ENCODE assay signal across 13 cellular contexts in the genomic region with DNA sequence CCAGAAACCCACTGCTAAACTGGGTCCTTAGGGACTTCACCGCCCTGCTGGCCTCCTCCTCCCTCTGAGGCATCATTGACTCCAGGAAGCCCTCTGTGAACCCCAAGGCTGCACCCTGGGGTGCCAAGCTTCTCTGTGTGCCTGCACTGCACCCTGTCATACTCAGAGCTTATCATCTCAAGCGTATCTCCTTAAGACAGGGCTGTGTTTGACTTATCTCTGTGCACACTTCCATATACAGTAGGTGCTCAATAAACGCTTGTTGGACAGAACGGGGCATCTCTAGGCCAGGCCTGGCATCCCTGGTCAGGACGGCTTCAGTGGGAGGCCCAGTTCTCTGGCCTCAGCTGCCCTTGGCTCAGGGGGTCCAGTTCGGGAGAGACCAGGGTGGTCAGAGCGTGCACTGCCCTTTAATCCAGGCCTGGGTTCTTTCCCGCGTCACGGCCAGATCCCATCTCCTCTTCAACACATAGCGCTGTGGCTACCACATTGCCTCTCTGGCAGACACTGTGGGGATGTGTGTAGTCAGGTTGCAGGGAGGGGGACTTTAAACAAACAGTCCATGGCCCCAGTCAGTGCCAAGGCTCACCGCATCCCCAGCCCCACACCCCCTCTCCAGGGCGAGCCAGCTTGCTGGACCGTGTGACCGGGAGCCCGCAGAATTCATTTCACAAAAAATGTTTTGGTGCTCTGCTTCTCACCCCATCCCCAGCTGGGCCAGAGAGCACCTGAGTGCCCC. TPM values are rescaled to one million over a fixed set of nuclear protein-coding genes. Genes with fewer than 3 reads are reported as not detected.
DNase-seq lines count a peak whose midpoint lies in the region; ATAC-seq, FAIRE-seq and TF ChIP-seq lines count a peak whose summit lies in the region.
"Had no signal": no experiment of that assay in that cellular context is flagged by ENCODE, and none has a peak within 500 bp of the region (broad histone marks: within the 10 kb centered on the region; RNA-seq: fewer than 3 reads in every experiment).

No MANE protein-coding gene starts in this region.

- H3K27me3 ChIP-seq in BLaER1 treated with 17β-estradiol and CSF1 and Interleukin-3, amounts not matched to agents 10 nM and 100 nM = peaks cover 0 to 9% (median 0%) of the 10 kb centered on the region in 11 experiments; a peak in 2 of 22 replicates
- peaks cover 13% of the 10 kb centered on the region for H3K27me3 ChIP-seq in astrocyte (ENCODE audit: insufficient read depth, low read length)
- peaks cover 8% of the 10 kb centered on the region for H3K27me3 ChIP-seq in iPS-18a (ENCODE audit: control insufficient read depth, insufficient read depth, low read length)
- peaks cover 0 to 2% of the 10 kb centered on the region in 2 donors for H3K27me3 ChIP-seq in small intestine (ENCODE audit: control insufficient read depth in 2 of 2, insufficient read depth in 2 of 2, low read length in 2 of 2)

- H3K9me3 Mint-ChIP-seq in astrocyte (ENCODE audit: unreplicated experiment) = no peaks in the 10 kb centered on the region
- no peaks in the 10 kb centered on the region for H3K9me3 Mint-ChIP-seq in osteocyte (ENCODE audit: unreplicated experiment)
- no peaks in the 10 kb centered on the region for H3K9me3 Mint-ChIP-seq in activated T-helper 17 cell treated with anti-CD3 and anti-CD28 coated beads, Interleukin-2, amount 50 U/mL, for 72 hours

- WGBS in small intestine, 3 donors = 78 to 91% (median 86%) methylated on average over 16 of the region's 16 CpGs

- no peak for TF ChIP-seq CTCF in astrocyte (IDR thresholded peaks at IDR 0.05; ENCODE audit: insufficient read depth, low read depth, low read length)
- no peak for TF ChIP-seq CTCF in osteocyte (IDR thresholded peaks at IDR 0.05)
- TF ChIP-seq CTCF in GM10266 (IDR thresholded peaks at IDR 0.05; ENCODE audit: control insufficient read depth, insufficient read depth, low read depth, missing control alignments) = no peak

- H3K36me3 Mint-ChIP-seq in astrocyte (ENCODE audit: low read depth, unreplicated experiment) (no peaks in the 10 kb centered on the region), osteocyte (ENCODE audit: unreplicated experiment) (no peaks in the 10 kb centered on the region)
- no peaks in the 10 kb centered on the region for H3K36me3 Mint-ChIP-seq in activated T-helper 17 cell treated with anti-CD3 and anti-CD28 coated beads, Interleukin-2, amount 50 U/mL, for 72 hours (ENCODE audit: low read depth)

- peaks cover 40 to 67% (median 53%) of the 10 kb centered on the region in 10 experiments for H3K4me1 ChIP-seq in BLaER1 treated with 17β-estradiol and CSF1 and Interleukin-3, amounts not matched to agents 10 nM and 100 nM
- H3K4me1 ChIP-seq in astrocyte (ENCODE audit: insufficient read depth, low read length) = no peaks in the 10 kb centered on the region
- H3K4me1 ChIP-seq in iPS-18a (ENCODE audit: control insufficient read depth, low read depth, low read length) = peaks cover 10% of the 10 kb centered on the region
- H3K4me1 ChIP-seq in small intestine (ENCODE audit: control insufficient read depth in 2 of 2, insufficient read depth in 1 of 2, low read depth in 1 of 2, low read length in 1 of 2) = no peaks in the 10 kb centered on the region

- H3K27me3 Mint-ChIP-seq in astrocyte (ENCODE audit: low read depth, unreplicated experiment) (peaks cover 14% of the 10 kb centered on the region), osteocyte (ENCODE audit: unreplicated experiment) (peaks cover 12% of the 10 kb centered on the region)
- H3K27me3 Mint-ChIP-seq in activated T-helper 17 cell treated with anti-CD3 and anti-CD28 coated beads, Interleukin-2, amount 50 U/mL, for 72 hours = peaks cover 3% of the 10 kb centered on the region

- no peaks in the 10 kb centered on the region for H3K36me3 ChIP-seq in BLaER1 treated with 17β-estradiol and CSF1 and Interleukin-3, amounts not matched to agents 10 nM and 100 nM
- H3K36me3 ChIP-seq in astrocyte (ENCODE audit: insufficient read depth, low read length) = no peaks in the 10 kb centered on the region
- H3K36me3 ChIP-seq in iPS-18a (ENCODE audit: control insufficient read depth, low read depth, low read length) = no peaks in the 10 kb centered on the region
- H3K36me3 ChIP-seq in small intestine (ENCODE audit: control insufficient read depth in 2 of 2, insufficient read depth in 2 of 2, low read length in 2 of 2) = no peaks in the 10 kb centered on the region

- no peak for FAIRE-seq in astrocyte (lab: Jason Lieb, UNC)
- no peak for FAIRE-seq in small intestine (lab: Jason Lieb, UNC)
- FAIRE-seq: TTC549 had no signal

- no peak overlapping the region for H3K27ac Mint-ChIP-seq in astrocyte (ENCODE audit: unreplicated experiment)
- peak overlapping the region; percentile 65 for H3K27ac Mint-ChIP-seq in osteocyte (ENCODE audit: unreplicated experiment)
- no peak overlapping the region for H3K27ac Mint-ChIP-seq in activated T-helper 17 cell treated with anti-CD3 and anti-CD28 coated beads, Interleukin-2, amount 50 U/mL, for 72 hours
- H3K27ac Mint-ChIP-seq: activated CD8-positive, alpha-beta T cell treated with anti-CD3 and anti-CD28 coated beads, Interleukin-2, amount 10 ng/mL, durations not matched to agents 7 days and 5 days had no signal

- ATAC-seq in activated T-helper 17 cell treated with anti-CD3 and anti-CD28 coated beads, Interleukin-2, amount 50 U/mL, for 72 hours (replicated peaks) = no peak
- ATAC-seq: activated CD8-positive, alpha-beta T cell treated with anti-CD3 and anti-CD28 coated beads, Interleukin-2, amount 10 ng/mL, durations not matched to agents 7 days and 5 days had no signal

- no peaks in the 10 kb centered on the region for H4K20me1 ChIP-seq in BLaER1 treated with 17β-estradiol and CSF1 and Interleukin-3, amounts not matched to agents 10 nM and 100 nM
- H4K20me1 ChIP-seq in astrocyte (ENCODE audit: insufficient read depth, low read length) = no peaks in the 10 kb centered on the region

- DNase-seq in astrocyte (ENCODE audit: low read depth) (no peak), osteocyte (ENCODE audit: extremely low spot score, unreplicated experiment) (no peak), GM10266 (ENCODE audit: extremely low spot score) (no peak), NCI-H774 (lab: John Stamatoyannopoulos, UW) (no peak), small intestine (no peak)
- DNase-seq: activated CD8-positive, alpha-beta T cell treated with anti-CD3 and anti-CD28 coated beads, Interleukin-2, amount 10 ng/mL, durations not matched to agents 7 days and 5 days; effector CD4-positive, alpha-beta T cell; stimulated activated naive CD4-positive, alpha-beta T cell treated with Interleukin-2 at 50 U/mL for 16 hours had no signal

- peak overlapping the region in 9 of 11 experiments; percentile 20 to 65 (median 51); a peak in 15 of 22 replicates for H3K9ac ChIP-seq in BLaER1 treated with 17β-estradiol and CSF1 and Interleukin-3, amounts not matched to agents 10 nM and 100 nM
- H3K9ac ChIP-seq in astrocyte (ENCODE audit: low read length) (no peak overlapping the region), iPS-18a (ENCODE audit: low read length) (peak overlapping the region; percentile 41)

- peak overlapping the region in 8 of 11 experiments; percentile 45 to 74 (median 64); a peak in 14 of 22 replicates for H3K27ac ChIP-seq in BLaER1 treated with 17β-estradiol and CSF1 and Interleukin-3, amounts not matched to agents 10 nM and 100 nM
- H3K27ac ChIP-seq in astrocyte (ENCODE audit: low read depth, low read length) (no peak overlapping the region), iPS-18a (ENCODE audit: low read length) (no peak overlapping the region), small intestine (ENCODE audit: low read depth in 1 of 2, low read length in 1 of 2) (no peak overlapping the region)
- H3K27ac ChIP-seq: SK-N-MC had no signal

- peak overlapping the region; percentile 77 to 96 (median 92) for H3K4me2 ChIP-seq in BLaER1 treated with 17β-estradiol and CSF1 and Interleukin-3, amounts not matched to agents 10 nM and 100 nM
- peak overlapping the region; percentile 44 for H3K4me2 ChIP-seq in astrocyte (ENCODE audit: low read length)

- no peak overlapping the region for H2AFZ ChIP-seq in astrocyte (ENCODE audit: low read depth, low read length)

- no peaks in the 10 kb centered on the region for H3K79me2 ChIP-seq in astrocyte (ENCODE audit: insufficient read depth, low read length)

- no peaks in the 10 kb centered on the region; a peak in 1 of 22 replicates for H3K9me3 ChIP-seq in BLaER1 treated with 17β-estradiol and CSF1 and Interleukin-3, amounts not matched to agents 10 nM and 100 nM (replicated peaks in 1 of 11)
- H3K9me3 ChIP-seq in astrocyte (ENCODE audit: insufficient read depth, low read depth, low read length) (no peaks in the 10 kb centered on the region), iPS-18a (ENCODE audit: control insufficient read depth, low read depth, low read length) (no peaks in the 10 kb centered on the region), small intestine (ENCODE audit: control insufficient read depth, low read depth) (no peaks in the 10 kb centered on the region)

- H3K4me1 Mint-ChIP-seq in astrocyte (ENCODE audit: low read depth, unreplicated experiment) (peaks cover 3% of the 10 kb centered on the region), osteocyte (ENCODE audit: unreplicated experiment) (peaks cover 25% of the 10 kb centered on the region)
- no peaks in the 10 kb centered on the region for H3K4me1 Mint-ChIP-seq in activated T-helper 17 cell treated with anti-CD3 and anti-CD28 coated beads, Interleukin-2, amount 50 U/mL, for 72 hours

- H3K4me3 Mint-ChIP-seq in astrocyte (ENCODE audit: unreplicated experiment) (no peak overlapping the region), osteocyte (ENCODE audit: unreplicated experiment) (no peak overlapping the region)
- H3K4me3 Mint-ChIP-seq in activated T-helper 17 cell treated with anti-CD3 and anti-CD28 coated beads, Interleukin-2, amount 50 U/mL, for 72 hours = no peak overlapping the region
- H3K4me3 Mint-ChIP-seq: activated CD8-positive, alpha-beta T cell treated with anti-CD3 and anti-CD28 coated beads, Interleukin-2, amount 10 ng/mL, durations not matched to agents 7 days and 5 days had no signal

- H3K4me3 ChIP-seq in BLaER1 treated with 17β-estradiol and CSF1 and Interleukin-3, amounts not matched to agents 10 nM and 100 nM = peak overlapping the region in 8 of 10 experiments; percentile 18 to 56 (median 29); a peak in 9 of 20 replicates
- H3K4me3 ChIP-seq in astrocyte (ENCODE audit: insufficient read depth, low read depth, low read length) (no peak overlapping the region), iPS-18a (ENCODE audit: low read length) (peak overlapping the region; percentile 43), small intestine (ENCODE audit: low read depth in 1 of 2, low read length in 2 of 2) (no peak overlapping the region)
- H3K4me3 ChIP-seq: SK-N-MC had no signal

RNA-seq across cellular contexts. Expression of a gene that starts 33.4 kb away (rescaled TPM):
- total RNA-seq in astrocyte = 26.2 and 28.8 TPM in 2 replicates
- total RNA-seq in osteocyte = 47.5 and 48.6 TPM in 2 replicates
- total RNA-seq in activated T-helper 17 cell treated with anti-CD3 and anti-CD28 coated beads, Interleukin-2, amount 50 U/mL, for 72 hours = 1 to 10 TPM; 7.4 to 8.1 TPM
- polyA plus RNA-seq in small intestine = 10 to 100 TPM; 15.7 to 40.3 (median 19.5) TPM

Comparison
In these comparisons a context has a peak if more than half of its experiments do, and no peak if none do; other contexts are left out.
1. H3K27ac ChIP-seq: peak in BLaER1 treated with 17β-estradiol and CSF1 and Interleukin-3, amounts not matched to agents 10 nM and 100 nM (8 of 11); none in astrocyte (single experiment), iPS-18a (single experiment) and small intestine (0 of 2).
2. H3K4me3 ChIP-seq: peak in BLaER1 treated with 17β-estradiol and CSF1 and Interleukin-3, amounts not matched to agents 10 nM and 100 nM (8 of 10) and iPS-18a (single experiment); none in astrocyte (single experiment) and small intestine (0 of 2).